ENCODE assay signal across 8 cellular contexts in the genomic region with DNA sequence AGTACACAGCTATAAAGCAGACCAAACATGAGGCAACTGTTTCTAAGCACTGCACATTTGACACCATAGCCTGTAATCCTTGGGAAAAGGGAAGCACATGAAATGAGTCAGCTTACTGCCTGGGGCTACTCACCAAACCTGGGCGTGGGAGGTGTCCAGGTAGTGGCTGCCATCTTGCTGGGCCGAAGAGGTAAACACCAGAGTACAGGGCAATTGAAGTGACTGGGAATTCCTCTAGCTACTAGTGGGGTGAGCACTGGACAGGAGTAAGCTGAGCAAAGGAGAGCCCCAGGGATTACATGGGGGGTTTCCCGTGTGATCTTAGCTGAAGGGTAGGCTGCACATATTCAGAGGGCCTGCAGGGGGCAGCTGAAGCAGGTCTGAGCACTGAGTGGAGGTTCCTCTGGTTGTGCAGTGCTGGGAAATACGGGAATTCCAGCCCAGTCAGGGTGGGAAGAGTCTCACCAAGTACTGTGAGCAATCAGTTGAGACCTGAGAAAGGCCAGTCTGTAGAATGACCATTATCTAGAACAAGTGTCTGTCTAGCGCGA.
DNase-seq lines count a peak whose midpoint lies in the region; ATAC-seq and TF ChIP-seq lines count a peak whose summit lies in the region.

No MANE protein-coding gene starts in this region.

- TF ChIP-seq CTCF in DOHH2 (IDR thresholded peaks at IDR 0.05; ENCODE audit: low read depth, low read length, poor library complexity, severe bottlenecking), result peak; percentile 85
- peak; percentile 73 for TF ChIP-seq CTCF in OCI-LY1 (IDR thresholded peaks at IDR 0.05; ENCODE audit: low read length)
- TF ChIP-seq CTCF in glutamatergic neuron (IDR thresholded peaks at IDR 0.05; ENCODE audit: partially characterized antibody, unreplicated experiment), result peak; percentile 24

- no peaks in the 10 kb centered on the region for H3K4me1 Mint-ChIP-seq in glutamatergic neuron (ENCODE audit: low read depth, unreplicated experiment)

- H3K4me3 Mint-ChIP-seq in glutamatergic neuron (ENCODE audit: unreplicated experiment), result no peak overlapping the region

- H2AFZ ChIP-seq in OCI-LY1 (ENCODE audit: low read length), result no peak overlapping the region

- H3K27ac ChIP-seq in DOHH2 (ENCODE audit: low read depth, low read length), result no peak overlapping the region
- H3K27ac ChIP-seq in OCI-LY1 (ENCODE audit: low read depth, low read length, poor library complexity, severe bottlenecking), result no peak overlapping the region

- H3K9ac ChIP-seq in OCI-LY1 (ENCODE audit: low read length), result no peak overlapping the region

- no peak for DNase-seq in glutamatergic neuron
- no peak for DNase-seq in activated gamma-delta T cell (lab: John Stamatoyannopoulos, UW)
- no peak for DNase-seq in NCI-H1105 treated with DMSO at 0.1 percent for 48 hours (lab: John Stamatoyannopoulos, UW)

- H3K9me3 ChIP-seq in DOHH2 (ENCODE audit: control insufficient read depth, insufficient read depth, low read length), result no peaks in the 10 kb centered on the region
- no peaks in the 10 kb centered on the region for H3K9me3 ChIP-seq in OCI-LY1 (ENCODE audit: low read length)

- H3K79me2 ChIP-seq in DOHH2 (ENCODE audit: control insufficient read depth, low read length) (no peaks in the 10 kb centered on the region), OCI-LY1 (ENCODE audit: insufficient read depth, low read length) (no peaks in the 10 kb centered on the region)

- H3K27ac Mint-ChIP-seq in glutamatergic neuron (ENCODE audit: unreplicated experiment), result no peak overlapping the region

- H3K9me2 ChIP-seq in DOHH2 (replicated peaks; ENCODE audit: control insufficient read depth, low read length) (no peaks in the 10 kb centered on the region), OCI-LY1 (ENCODE audit: low read depth, low read length) (no peaks in the 10 kb centered on the region)

- H3K27me3 ChIP-seq in DOHH2 (ENCODE audit: control insufficient read depth, low read length) (peaks cover 10% of the 10 kb centered on the region), OCI-LY1 (ENCODE audit: insufficient read depth, low read length) (no peaks in the 10 kb centered on the region)

- ATAC-seq in GM21825 (IDR thresholded peaks at IDR 0.05; ENCODE audit: unreplicated experiment) (peak; percentile 79), HG02840 (IDR thresholded peaks at IDR 0.05; ENCODE audit: low FRiP score, unreplicated experiment) (no peak), GM18858 (IDR thresholded peaks at IDR 0.05; ENCODE audit: unreplicated experiment) (no peak)

- H3K36me3 ChIP-seq in DOHH2 (ENCODE audit: control insufficient read depth, low read length), result no peaks in the 10 kb centered on the region
- H3K36me3 ChIP-seq in OCI-LY1 (ENCODE audit: insufficient read depth, low read length), result no peaks in the 10 kb centered on the region

- H3K4me2 ChIP-seq in DOHH2 (ENCODE audit: low read length) (no peak overlapping the region), OCI-LY1 (ENCODE audit: low read length) (no peak overlapping the region)

- no peak overlapping the region for H3K4me3 ChIP-seq in DOHH2 (ENCODE audit: low read length)
- H3K4me3 ChIP-seq in OCI-LY1 (ENCODE audit: low read depth, low read length, poor library complexity, severe bottlenecking), result no peak overlapping the region

- H3F3A ChIP-seq in DOHH2 (ENCODE audit: control insufficient read depth, insufficient read depth), result no peaks in the 10 kb centered on the region
- H3F3A ChIP-seq in OCI-LY1 (ENCODE audit: insufficient read depth, low read length), result no peaks in the 10 kb centered on the region

- H4K20me1 ChIP-seq in DOHH2 (ENCODE audit: control insufficient read depth, insufficient read depth, low read depth, low read length) (no peaks in the 10 kb centered on the region), OCI-LY1 (ENCODE audit: insufficient read depth, low read length) (no peaks in the 10 kb centered on the region)

- H3K27me3 Mint-ChIP-seq in glutamatergic neuron (ENCODE audit: unreplicated experiment), result no peaks in the 10 kb centered on the region

- no peaks in the 10 kb centered on the region for H3K9me3 Mint-ChIP-seq in glutamatergic neuron (ENCODE audit: unreplicated experiment)

- H3K36me3 Mint-ChIP-seq in glutamatergic neuron (ENCODE audit: unreplicated experiment), result peaks cover 5% of the 10 kb centered on the region

- no peaks in the 10 kb centered on the region for H3K4me1 ChIP-seq in DOHH2 (ENCODE audit: control insufficient read depth, low read length)
- no peaks in the 10 kb centered on the region for H3K4me1 ChIP-seq in OCI-LY1 (ENCODE audit: insufficient read depth, low read length, severe bottlenecking)

Comparison
In these comparisons a context has a peak if more than half of its experiments do, and no peak if none do; other contexts are left out.
1. CTCF ChIP-seq: peak in every context shown above with its lines; median percentile 85 in DOHH2; 73 in OCI-LY1; 24 in glutamatergic neuron.